ENCODE assay signal across 20 cellular contexts in the genomic region with DNA sequence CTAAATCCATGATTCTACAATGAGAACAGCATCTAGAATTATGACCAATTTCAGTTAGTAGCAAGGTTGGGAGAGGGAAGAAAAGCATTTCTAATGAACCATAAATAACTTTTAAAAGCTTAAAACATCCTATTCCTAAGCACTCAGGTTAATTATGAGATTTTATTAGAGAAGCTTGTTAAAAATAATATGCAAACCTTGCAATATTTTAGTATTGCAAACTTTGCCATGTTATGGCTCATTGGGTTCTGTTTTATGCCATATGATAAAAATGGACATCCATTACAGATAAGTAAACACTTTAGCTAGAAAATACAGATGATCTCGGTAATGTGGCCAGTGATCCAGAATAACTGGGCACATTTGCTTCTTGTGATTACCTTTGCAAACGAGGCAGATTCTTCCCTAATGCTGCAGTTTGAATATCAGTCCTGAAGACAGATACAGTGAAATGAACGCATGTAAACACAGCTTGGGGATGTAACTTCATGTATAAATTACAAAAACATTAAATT.
"Had no signal": no experiment of that assay in that cellular context is flagged by ENCODE, and none has a peak within 500 bp of the region (broad histone marks: within the 10 kb centered on the region; RNA-seq: fewer than 3 reads in every experiment).

No MANE protein-coding gene starts in this region.

- FAIRE-seq: colon, kidney had no signal

- H3K27ac ChIP-seq: heart left ventricle, sigmoid colon, skin epidermis, testis, tibial nerve, upper lobe of right lung, vagina had no signal

- DNase-seq: effector memory CD8-positive, alpha-beta T cell; erythroblast; foreskin melanocyte; heart left ventricle; kidney; left cardiac atrium; naive thymus-derived CD4-positive, alpha-beta T cell; nephron progenitor cell; posterior cingulate gyrus; sigmoid colon; stimulated activated CD4-positive, alpha-beta T cell treated with anti-CD3 and anti-CD28 coated beads, Interleukin-2, amount 100 ng/mL, for 24 hours; stimulated activated CD4-positive, alpha-beta T cell treated with anti-CD3 and anti-CD28 coated beads, Interleukin-4, amount 100 ng/mL, for 4 hours; stimulated activated naive B cell treated with anti-CD40 and anti-IgM and Interleukin-4, amounts not matched to agents 10 μg/mL and 1 μg/mL and 100 μg/mL, for 72 hours; stimulated activated naive CD8-positive, alpha-beta T cell treated with anti-CD3 and anti-CD28 coated beads, Interleukin-15, amount 100 ng/mL, for 72 hours; testis; upper lobe of right lung had no signal

- H3K9me3 ChIP-seq: heart left ventricle, sigmoid colon, testis, tibial nerve, upper lobe of right lung, vagina had no signal

- H3K4me1 ChIP-seq: heart left ventricle, sigmoid colon, testis, upper lobe of right lung, vagina had no signal

- H3K4me3 ChIP-seq: heart left ventricle, sigmoid colon, skin epidermis, testis, tibial nerve, upper lobe of right lung, vagina had no signal

- H3K27me3 ChIP-seq: heart left ventricle, sigmoid colon, testis, tibial nerve, upper lobe of right lung, vagina had no signal

- H3K36me3 ChIP-seq: heart left ventricle, sigmoid colon, tibial nerve, upper lobe of right lung, vagina had no signal

- ATAC-seq: effector memory CD8-positive, alpha-beta T cell; heart left ventricle; left cardiac atrium; naive thymus-derived CD4-positive, alpha-beta T cell; stimulated activated naive B cell treated with anti-CD40 and anti-IgM and Interleukin-4, amounts not matched to agents 10 μg/mL and 1 μg/mL and 100 μg/mL, for 72 hours; stimulated activated naive CD8-positive, alpha-beta T cell treated with anti-CD3 and anti-CD28 coated beads, Interleukin-15, amount 100 ng/mL, for 72 hours; upper lobe of right lung had no signal
